In genomic region chr16:81237282-81237681, GRCh38 we compare ENCODE assay signal across 13 cellular contexts. TPM values are rescaled to one million over a fixed set of nuclear protein-coding genes. Genes with fewer than 3 reads are reported as not detected.
DNase-seq lines count a peak whose midpoint lies in the region; ATAC-seq, FAIRE-seq and TF ChIP-seq lines count a peak whose summit lies in the region.
"Had no signal": no experiment of that assay in that cellular context is flagged by ENCODE, and none has a peak within 500 bp of the region (broad histone marks: within the 10 kb centered on the region; RNA-seq: fewer than 3 reads in every experiment).

No MANE protein-coding gene starts in this region.

- CTCF ChIA-PET in IMR-90 (lab: Yijun Ruan, JAX): no interaction called here
- CTCF ChIA-PET in GM10248 (lab: Yijun Ruan, JAX): interaction anchor here (1.5 kb wide), 1 partner anchor 11 kb away, joined by 4 read pairs; no protein-coding TSS in a partner anchor

- no peak for TF ChIP-seq POLR2A in IMR-90 (IDR thresholded peaks at IDR 0.05; ENCODE audit: low read depth, low read length)
- TF ChIP-seq POLR2A in breast epithelium (IDR thresholded peaks at IDR 0.05): no peak
- no peak for TF ChIP-seq POLR2A in erythroblast (IDR thresholded peaks at IDR 0.05; ENCODE audit: low read length)

- dilution Hi-C loops in IMR-90 (cut with HindIII; ENCODE audit: low sequenced_read_pairs, unreplicated experiment): no loop called here

- peak overlapping the region; percentile 67 for H2AFZ ChIP-seq in IMR-90 (replicated peaks; ENCODE audit: low read length, poor library complexity)

- H4K8ac ChIP-seq in IMR-90 (ENCODE audit: low read depth in 2 of 2, low read length in 2 of 2): no peak overlapping the region

- 88% methylated on average over 7 of the region's 8 CpGs; no CpG with 5 or more reads in 1 of the 2 experiments for WGBS in IMR-90 (ENCODE audit: extremely low coverage in 2 of 2, insufficient read length in 1 of 2), 2 experiments

- H3K79me1 ChIP-seq in IMR-90 (ENCODE audit: low read depth in 1 of 2, low read length in 2 of 2): no peaks in the 10 kb centered on the region

- H3K4ac ChIP-seq in IMR-90 (ENCODE audit: low read depth, low read length): no peak overlapping the region

- ATAC-seq in IMR-90 (ENCODE audit: low read depth) (no peak), sciatic nerve (peak; percentile 30), HG02642 (IDR thresholded peaks at IDR 0.05; ENCODE audit: poor library complexity, unreplicated experiment) (no peak)

- no peak overlapping the region for H2AK9ac ChIP-seq in IMR-90 (replicated peaks; ENCODE audit: low read depth, low read length, poor library complexity)

- no peak overlapping the region for H3K9ac ChIP-seq in IMR-90 (ENCODE audit: low read depth, low read length)

- in situ Hi-C loops in IMR-90 (cut with MboI; ENCODE audit: low sequenced_read_pairs): no loop called here

- BruUV-seq in IMR-90 (replicated peaks; lab: Mats Ljungman, UMichigan): no TSS peak

- no peak overlapping the region for H3K4me3 ChIP-seq in IMR-90 (ENCODE audit: insufficient read depth, low read depth, low read length)
- no peak overlapping the region for H3K4me3 ChIP-seq in breast epithelium
- H3K4me3 ChIP-seq: ascending aorta, thoracic aorta had no signal

- no peak overlapping the region for H2BK5ac ChIP-seq in IMR-90 (ENCODE audit: low read depth, low read length, poor library complexity, severe bottlenecking)

- intact Hi-C loops in IMR-90 (cut with micrococcal nuclease): loop anchor here (10.0 kb wide), 1 partner anchor 78 kb away; the partner anchor contains the start of gene GAN
- intact Hi-C loops in breast epithelium (cut with DNase I; ENCODE audit: low total_unique reads): no loop called here
- intact Hi-C loops in sciatic nerve (cut with DNase I): no loop called here

- H2BK20ac ChIP-seq in IMR-90 (ENCODE audit: low read depth, low read length): no peak overlapping the region

- no peak overlapping the region for H2BK120ac ChIP-seq in IMR-90 (ENCODE audit: low read depth, low read length)

- H2BK15ac ChIP-seq in IMR-90 (ENCODE audit: low read depth, low read length): no peak overlapping the region

- H3K9me1 ChIP-seq in IMR-90 (ENCODE audit: insufficient read depth, low read length): no peaks in the 10 kb centered on the region

- no peak overlapping the region for H4K91ac ChIP-seq in IMR-90 (ENCODE audit: insufficient read depth, low read depth, low read length)

- H3K27me3 ChIP-seq in IMR-90 (ENCODE audit: control insufficient read depth, insufficient read depth, low read length) (peaks cover 2% of the 10 kb centered on the region; the same call in 1 of the 2 replicates), breast epithelium (no peaks in the 10 kb centered on the region)
- H3K27me3 ChIP-seq: ascending aorta had no signal

- POLR2A ChIA-PET in IMR-90 (lab: Charles Lee; ENCODE audit: unreplicated experiment) (no interaction called here), GM10248 (lab: Yijun Ruan, JAX) (no interaction called here)

- no peak overlapping the region for H3K14ac ChIP-seq in IMR-90 (replicated peaks; ENCODE audit: low read depth, low read length)

- H4K5ac ChIP-seq in IMR-90 (ENCODE audit: low read depth, low read length): no peak overlapping the region

- H4K20me1 ChIP-seq in IMR-90 (ENCODE audit: insufficient read depth, low read length): no peaks in the 10 kb centered on the region

- no peak overlapping the region for H3K27ac ChIP-seq in IMR-90 (ENCODE audit: insufficient read depth, low read length)
- H3K27ac ChIP-seq in breast epithelium: peak overlapping the region; percentile 52 to 80
- H3K27ac ChIP-seq: ascending aorta, thoracic aorta had no signal

- no peak for TF ChIP-seq RAD21 in IMR-90 (IDR thresholded peaks at IDR 0.05; ENCODE audit: low read length)

- DNase-seq in IMR-90 (no peak), breast epithelium (ENCODE audit: low spot score in 2 of 2) (peak; percentile 66 to 91), iris pigment epithelial cell (ENCODE audit: low read depth) (peak; percentile 10), sciatic nerve (ENCODE audit: low spot score) (no peak), HTR-8/SVneo (ENCODE audit: insufficient read length, low spot score) (no peak), erythroblast (lab: John Stamatoyannopoulos, UW) (no peak), GM10248 (ENCODE audit: extremely low spot score) (no peak)
- DNase-seq: NCI-H774; stimulated activated CD4-positive, alpha-beta T cell treated with anti-CD3 and anti-CD28 coated beads, Interleukin-2, amount 100 ng/mL, for 48 hours had no signal

- no peak overlapping the region for H3K23ac ChIP-seq in IMR-90 (ENCODE audit: low read depth, low read length)

- no peak overlapping the region for H3K18ac ChIP-seq in IMR-90 (ENCODE audit: low read depth, low read length)

- no peak for FAIRE-seq in HTR-8/SVneo (lab: Jason Lieb, UNC)
- FAIRE-seq: frontal cortex had no signal

- H3K4me1 ChIP-seq in IMR-90 (ENCODE audit: control insufficient read depth, insufficient read depth, low read length) (no peaks in the 10 kb centered on the region), breast epithelium (no peaks in the 10 kb centered on the region)
- H3K4me1 ChIP-seq: ascending aorta had no signal

- no peak overlapping the region for H3K56ac ChIP-seq in IMR-90 (ENCODE audit: extremely low read depth, insufficient read depth, low read length)

- H3K36me3 ChIP-seq in IMR-90 (ENCODE audit: control insufficient read depth, insufficient read depth, low read length) (no peaks in the 10 kb centered on the region), breast epithelium (no peaks in the 10 kb centered on the region)
- H3K36me3 ChIP-seq: ascending aorta, thoracic aorta had no signal

- H3K9me3 ChIP-seq in IMR-90 (ENCODE audit: control insufficient read depth, insufficient read depth, low read length): no peaks in the 10 kb centered on the region
- H3K9me3 ChIP-seq in breast epithelium: no peaks in the 10 kb centered on the region
- H3K9me3 ChIP-seq: ascending aorta, thoracic aorta had no signal

- no peak for TF ChIP-seq CTCF in IMR-90 (conservative IDR thresholded peaks at IDR 0.05; ENCODE audit: low read depth, low read length)
- TF ChIP-seq CTCF in breast epithelium (IDR thresholded peaks at IDR 0.05): no peak
- TF ChIP-seq CTCF in GM10248 (IDR thresholded peaks at IDR 0.05; ENCODE audit: control extremely low read depth, extremely low read depth, low read depth, missing control alignments): no peak

- no peak overlapping the region for H3K4me2 ChIP-seq in IMR-90 (ENCODE audit: low read depth, low read length)

- H2AK5ac ChIP-seq in IMR-90 (ENCODE audit: low read depth, low read length): no peak overlapping the region

TF ChIP-seq in IMR-90, 13 proteins besides CTCF, POLR2A, EP300 and RAD21:
- TF ChIP-seq BHLHE40 (IDR thresholded peaks at IDR 0.05; ENCODE audit: low read depth, low read length): no peak
- no peak for TF ChIP-seq RFX5 (IDR thresholded peaks at IDR 0.05; ENCODE audit: low read depth, low read length)
- no peak for TF ChIP-seq NFE2L2 (IDR thresholded peaks at IDR 0.05; ENCODE audit: low read depth, low read length)
- no peak for TF ChIP-seq MXI1 (IDR thresholded peaks at IDR 0.05; ENCODE audit: borderline replicate concordance, low read depth, low read length)
- TF ChIP-seq USF2 (IDR thresholded peaks at IDR 0.05; ENCODE audit: low read depth, low read length): no peak
- no peak for TF ChIP-seq CEBPB (IDR thresholded peaks at IDR 0.05; ENCODE audit: low read depth, low read length)
- no peak for TF ChIP-seq SMC3 (IDR thresholded peaks at IDR 0.05; ENCODE audit: low read depth, low read length)
- no peak for TF ChIP-seq FOS (IDR thresholded peaks at IDR 0.05; ENCODE audit: low read depth, low read length)
- TF ChIP-seq MAFK (IDR thresholded peaks at IDR 0.05; ENCODE audit: low read depth, low read length): no peak
- TF ChIP-seq RCOR1 (IDR thresholded peaks at IDR 0.05; ENCODE audit: insufficient replicate concordance, low read length): no peak
- no peak for TF ChIP-seq ELK1 (IDR thresholded peaks at IDR 0.05; ENCODE audit: borderline replicate concordance, low read depth, low read length)
- TF ChIP-seq MAZ (IDR thresholded peaks at IDR 0.05; ENCODE audit: borderline replicate concordance, low read depth, low read length): no peak
- TF ChIP-seq CHD1 (IDR thresholded peaks at IDR 0.05; ENCODE audit: low read depth, low read length): no peak

RNA-seq across cellular contexts. Expression of gene BCO1, which starts 1.2 kb away (rescaled TPM):
- total RNA-seq in IMR-90 (2012; rRNA removed): not detected in 2 replicates
- polyA plus RNA-seq in IMR-90 (2012; rRNA removed): not detected in 2 replicates
- polyA plus RNA-seq in IMR-90 (2012; cell fraction: cytosol; rRNA removed): not detected in 2 replicates
- not detected in 2 replicates for polyA plus RNA-seq in IMR-90 (2012; cell fraction: nucleus; rRNA removed; ENCODE audit: low replicate concordance)
- total RNA-seq in breast epithelium: under 1 TPM in 1 of 3 donors, not detected in 2; 0.29 TPM
- not detected for total RNA-seq in sciatic nerve
- total RNA-seq: ascending aorta, thoracic aorta had no signal

Comparison
In these comparisons a context has a peak if more than half of its experiments do, and no peak if none do; other contexts are left out.
1. DNase-seq: peak in breast epithelium (2 of 2) and iris pigment epithelial cell (single experiment); none in IMR-90 (single experiment), sciatic nerve (single experiment), HTR-8/SVneo (single experiment), erythroblast (0 of 2) and GM10248 (single experiment).